ENCODE assay signal across 22 cellular contexts in genomic region chr18:71038196-71038595, GRCh38.
DNase-seq lines count a peak whose midpoint lies in the region; ATAC-seq, FAIRE-seq and TF ChIP-seq lines count a peak whose summit lies in the region.
"Had no signal": no experiment of that assay in that cellular context is flagged by ENCODE, and none has a peak within 500 bp of the region (broad histone marks: within the 10 kb centered on the region; RNA-seq: fewer than 3 reads in every experiment).

No MANE protein-coding gene starts in this region.

- no peaks in the 10 kb centered on the region for H3K36me3 ChIP-seq in endothelial cell of umbilical vein (ENCODE audit: control insufficient read depth in 2 of 2, extremely low read depth in 1 of 2, insufficient read depth in 2 of 2, low read length in 2 of 2)
- H3K36me3 ChIP-seq: BE2C; BLaER1 treated with 17β-estradiol and CSF1 and Interleukin-3, amounts not matched to agents 10 nM and 100 nM; HAP-1 had no signal

- BruUV-seq in endothelial cell of umbilical vein (replicated peaks; lab: Mats Ljungman, UMichigan) = no TSS peak

- H3K79me2 ChIP-seq in endothelial cell of umbilical vein (ENCODE audit: control insufficient read depth, insufficient read depth, low read length) = no peaks in the 10 kb centered on the region

- H3K27ac ChIP-seq in endothelial cell of umbilical vein (ENCODE audit: insufficient read depth, low read depth, low read length) = peak overlapping the region; percentile 99
- H3K27ac ChIP-seq: BLaER1 treated with 17β-estradiol and CSF1 and Interleukin-3, amounts not matched to agents 10 nM and 100 nM had no signal

- TF ChIP-seq CTCF in D721Med (IDR thresholded peaks at IDR 0.05; ENCODE audit: insufficient read depth, missing control alignments) = no peak
- TF ChIP-seq CTCF in endothelial cell of umbilical vein (IDR thresholded peaks at IDR 0.05; ENCODE audit: extremely low read depth in 1 of 2, insufficient read depth in 1 of 2, low read depth in 1 of 2, low read length in 2 of 2) = no peak

- H3K4me2 ChIP-seq in endothelial cell of umbilical vein (ENCODE audit: insufficient read depth, low read length) = no peak overlapping the region
- H3K4me2 ChIP-seq: BLaER1 treated with 17β-estradiol and CSF1 and Interleukin-3, amounts not matched to agents 10 nM and 100 nM; GM23338 had no signal

- intact Hi-C loops in endothelial cell of umbilical vein (cut with micrococcal nuclease) = loop anchor here (5.0 kb wide), 1 partner anchor 616 kb away; no protein-coding TSS in a partner anchor

- peaks cover 32% of the 10 kb centered on the region for H3K4me1 ChIP-seq in endothelial cell of umbilical vein (ENCODE audit: control insufficient read depth, extremely low read depth, insufficient read depth, low read length)
- H3K4me1 ChIP-seq: BE2C; BLaER1 treated with 17β-estradiol and CSF1 and Interleukin-3, amounts not matched to agents 10 nM and 100 nM; HAP-1 had no signal

- H4K20me1 ChIP-seq in endothelial cell of umbilical vein (replicated peaks; ENCODE audit: control insufficient read depth, extremely low read depth, insufficient read depth, low read length) = no peaks in the 10 kb centered on the region
- H4K20me1 ChIP-seq: BLaER1 treated with 17β-estradiol and CSF1 and Interleukin-3, amounts not matched to agents 10 nM and 100 nM had no signal

- no peak for ATAC-seq in GM18909 (IDR thresholded peaks at IDR 0.05; ENCODE audit: poor library complexity, unreplicated experiment)
- ATAC-seq: GM23338 had no signal

- no peak overlapping the region for H3K4me3 ChIP-seq in endothelial cell of umbilical vein (replicated peaks in 1 of 3; ENCODE audit: insufficient read depth in 1 of 3, low read depth in 1 of 3, low read length in 3 of 3)
- H3K4me3 ChIP-seq: BLaER1 treated with 17β-estradiol and CSF1 and Interleukin-3, amounts not matched to agents 10 nM and 100 nM; GM23338; HAP-1 had no signal

- peak; percentile 38 for DNase-seq in COLO829 (ENCODE audit: low spot score)
- no peak for DNase-seq in D721Med (ENCODE audit: insufficient read length, low spot score)
- no peak for DNase-seq in endothelial cell of umbilical vein (ENCODE audit: low read depth, low spot score)
- peak; percentile 4 for DNase-seq in foreskin melanocyte
- DNase-seq in AG08396 (ENCODE audit: low spot score) = no peak
- no peak for DNase-seq in D341Med (ENCODE audit: low spot score)
- DNase-seq: AML-193; BE2C; CD4-positive, alpha-beta T cell; CD8-positive, alpha-beta memory T cell; COR-L47; DMS53; DMS79 treated with DMSO at 0.1 percent for 48 hours; GF-D8; HFFc6 had no signal

- H3K9me1 ChIP-seq in endothelial cell of umbilical vein (replicated peaks; ENCODE audit: control insufficient read depth, extremely low read depth, insufficient read depth, low read length) = no peaks in the 10 kb centered on the region

- POLR2A ChIA-PET in endothelial cell of umbilical vein (lab: Charles Lee) = no interaction called here

- H3K9ac ChIP-seq in endothelial cell of umbilical vein (replicated peaks; ENCODE audit: extremely low read depth, insufficient read depth, low read length) = no peak overlapping the region
- H3K9ac ChIP-seq: BLaER1 treated with 17β-estradiol and CSF1 and Interleukin-3, amounts not matched to agents 10 nM and 100 nM had no signal

- no peaks in the 10 kb centered on the region for H3K9me3 ChIP-seq in endothelial cell of umbilical vein (replicated peaks; ENCODE audit: control insufficient read depth, insufficient read depth, low read length)
- H3K9me3 ChIP-seq: BE2C; BLaER1 treated with 17β-estradiol and CSF1 and Interleukin-3, amounts not matched to agents 10 nM and 100 nM; HAP-1 had no signal

- no peaks in the 10 kb centered on the region for H3K27me3 ChIP-seq in endothelial cell of umbilical vein (ENCODE audit: control insufficient read depth in 2 of 2, insufficient read depth in 2 of 2, low read length in 2 of 2)
- H3K27me3 ChIP-seq: BE2C; BLaER1 treated with 17β-estradiol and CSF1 and Interleukin-3, amounts not matched to agents 10 nM and 100 nM had no signal

- H2AFZ ChIP-seq in endothelial cell of umbilical vein (ENCODE audit: low read depth, low read length) = no peak overlapping the region
- H2AFZ ChIP-seq: GM23338 had no signal

- no peak for TF ChIP-seq POLR2A in endothelial cell of umbilical vein (IDR thresholded peaks at IDR 0.05; ENCODE audit: low read depth, low read length)

- dilution Hi-C loops in endothelial cell of umbilical vein (cut with MboI; ENCODE audit: extremely low pct_ligation_motif_present, low sequenced_read_pairs) = no loop called here

- FAIRE-seq in D721Med (lab: Jason Lieb, UNC) (peak; percentile 95), endothelial cell of umbilical vein (lab: Jason Lieb, UNC) (no peak)
- FAIRE-seq: GM12891, GM18507, GM19239 had no signal

- CTCF ChIA-PET in endothelial cell of umbilical vein (lab: Charles Lee) = no interaction called here

TF ChIP-seq in endothelial cell of umbilical vein, 7 proteins besides CTCF, POLR2A, EP300 and RAD21:
- TF ChIP-seq FOS (IDR thresholded peaks at IDR 0.05; ENCODE audit: borderline replicate concordance, insufficient read depth, low read length) (no peak), MYC (IDR thresholded peaks at IDR 0.05; ENCODE audit: low read depth, low read length) (no peak), MAX (IDR thresholded peaks at IDR 0.05; ENCODE audit: insufficient read depth, insufficient read length) (no peak), EZH2 (IDR thresholded peaks at IDR 0.05; ENCODE audit: borderline replicate concordance, low read depth, low read length, severe bottlenecking) (no peak), POLR2AphosphoS5 (IDR thresholded peaks at IDR 0.05; ENCODE audit: insufficient read depth, low read depth, low read length) (no peak), GATA2 (IDR thresholded peaks at IDR 0.05; ENCODE audit: insufficient read depth, insufficient read length, low read depth, low read length) (no peak), JUN (IDR thresholded peaks at IDR 0.05; ENCODE audit: borderline replicate concordance, insufficient read depth, insufficient read length, low read depth) (no peak)

Comparison
In these comparisons a context has a peak if more than half of its experiments do, and no peak if none do; other contexts are left out.
1. DNase-seq: peak in COLO829 (single experiment) and foreskin melanocyte (single experiment); none in D721Med (single experiment), endothelial cell of umbilical vein (single experiment), AG08396 (single experiment) and D341Med (single experiment).